8 cellular contexts compared by ENCODE assay signal in the genomic region with DNA sequence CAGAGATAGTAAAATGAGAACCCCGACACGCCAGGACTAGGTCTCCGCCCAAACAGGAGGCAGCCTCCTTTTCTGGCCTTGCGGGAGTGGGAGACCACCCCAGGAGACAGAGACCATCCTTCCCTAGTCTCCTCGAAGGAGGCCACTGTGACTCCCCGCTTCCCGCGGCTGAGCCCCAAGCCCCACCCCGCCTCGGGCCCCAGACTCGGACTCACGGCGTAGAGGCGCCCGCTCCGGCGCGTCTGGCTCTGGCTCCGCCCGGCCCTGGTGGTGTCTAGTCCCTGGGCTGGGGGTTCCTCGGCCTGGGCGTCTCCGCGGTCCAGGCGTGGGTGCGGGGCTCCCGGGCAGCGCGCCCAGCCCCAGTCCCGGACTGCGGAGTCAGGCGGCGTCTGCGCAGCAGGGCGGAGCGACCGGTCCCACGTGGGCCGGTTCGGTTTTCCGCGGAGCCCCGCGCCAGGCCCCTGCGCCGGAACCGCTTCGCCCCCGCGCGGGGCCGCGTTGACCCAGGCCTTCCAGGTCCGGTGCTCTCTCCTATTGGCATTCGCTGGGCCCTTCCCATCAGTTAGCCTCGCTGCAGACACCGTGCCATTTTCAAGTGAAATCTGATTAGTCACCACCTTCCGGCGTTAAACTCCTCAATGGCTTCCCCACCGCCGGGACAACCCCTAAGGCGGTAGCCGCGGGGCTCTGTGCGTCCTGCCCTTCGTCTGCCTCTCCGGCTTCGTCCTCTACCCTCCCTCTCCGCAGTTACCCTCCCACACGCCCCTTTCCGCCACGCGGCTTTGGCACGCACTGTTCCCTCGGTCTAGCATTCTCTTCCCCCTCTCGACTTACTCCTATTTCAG. TPM values are rescaled to one million over a fixed set of nuclear protein-coding genes. Genes with fewer than 3 reads are reported as not detected.
DNase-seq lines count a peak whose midpoint lies in the region; ATAC-seq and TF ChIP-seq lines count a peak whose summit lies in the region.

A gene with protein sequence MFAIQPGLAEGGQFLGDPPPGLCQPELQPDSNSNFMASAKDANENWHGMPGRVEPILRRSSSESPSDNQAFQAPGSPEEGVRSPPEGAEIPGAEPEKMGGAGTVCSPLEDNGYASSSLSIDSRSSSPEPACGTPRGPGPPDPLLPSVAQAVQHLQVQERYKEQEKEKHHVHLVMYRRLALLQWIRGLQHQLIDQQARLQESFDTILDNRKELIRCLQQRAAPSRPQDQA (minus strand): TSS at position 393 of the 845 bp plus-strand sequence. CDS start 2,563 bp downstream, outside the sequence.

- peaks cover 20% of the 10 kb centered on the region for H3K4me1 Mint-ChIP-seq in GM23338
- H3K4me1 Mint-ChIP-seq in activated CD4-positive, alpha-beta T cell treated with anti-CD3 and anti-CD28 coated beads for 36 hours = peaks cover 31% of the 10 kb centered on the region

- H3K4me3 ChIP-seq in DOHH2 (ENCODE audit: low read length) = peak within 1 kb of the TSS; percentile 79
- H3K4me3 ChIP-seq in GM23338 = peak within 1 kb of the TSS; percentile 63
- H3K4me3 ChIP-seq in kidney epithelial cell (ENCODE audit: low read depth, low read length) = peak within 1 kb of the TSS; percentile 50

- H3K4me1 ChIP-seq in DOHH2 (ENCODE audit: control insufficient read depth, low read length) (peaks cover 14% of the 10 kb centered on the region), GM23338 (ENCODE audit: insufficient read depth) (peaks cover 4% of the 10 kb centered on the region)

- peak within 1 kb of the TSS; percentile 83 for H3K27ac Mint-ChIP-seq in GM23338
- H3K27ac Mint-ChIP-seq in activated CD4-positive, alpha-beta T cell treated with anti-CD3 and anti-CD28 coated beads for 36 hours = peak within 1 kb of the TSS; percentile 75

- POLR2A ChIA-PET in activated CD4-positive, alpha-beta T cell treated with anti-CD3 and anti-CD28 coated beads for 36 hours (lab: Charles Lee) = interaction anchor here (1.6 kb wide), 1 partner anchor 51 kb away, joined by 4 read pairs; a partner anchor contains a TSS

- H3K36me3 Mint-ChIP-seq in GM23338 (ENCODE audit: low read depth) = peaks cover 9% of the 10 kb centered on the region
- H3K36me3 Mint-ChIP-seq in activated CD4-positive, alpha-beta T cell treated with anti-CD3 and anti-CD28 coated beads for 36 hours (ENCODE audit: low read depth) = peaks cover 10% of the 10 kb centered on the region

- TF ChIP-seq CTCF in DOHH2 (IDR thresholded peaks at IDR 0.05; ENCODE audit: low read depth, low read length, poor library complexity, severe bottlenecking) (no peak), GM23338 (conservative IDR thresholded peaks at IDR 0.05; ENCODE audit: low read depth in 2 of 2) (no peak), kidney epithelial cell (IDR thresholded peaks at IDR 0.05; ENCODE audit: insufficient read depth, low read length, poor library complexity, severe bottlenecking) (no peak)

- peaks cover 11% of the 10 kb centered on the region for H3K27me3 Mint-ChIP-seq in GM23338 (ENCODE audit: insufficient read depth, low read depth, poor library complexity)
- no peaks in the 10 kb centered on the region for H3K27me3 Mint-ChIP-seq in activated CD4-positive, alpha-beta T cell treated with anti-CD3 and anti-CD28 coated beads for 36 hours

- H3K9me3 ChIP-seq in DOHH2 (ENCODE audit: control insufficient read depth, insufficient read depth, low read length) = no peaks in the 10 kb centered on the region

- H3K9me2 ChIP-seq in DOHH2 (replicated peaks; ENCODE audit: control insufficient read depth, low read length) (no peaks in the 10 kb centered on the region), GM23338 (ENCODE audit: insufficient read depth) (no peaks in the 10 kb centered on the region)

- peak within 1 kb of the TSS; percentile 85 for H3K4me2 ChIP-seq in DOHH2 (ENCODE audit: low read length)
- peak within 1 kb of the TSS; percentile 82 for H3K4me2 ChIP-seq in GM23338

- CTCF ChIA-PET in activated CD4-positive, alpha-beta T cell treated with anti-CD3 and anti-CD28 coated beads for 36 hours (lab: Charles Lee) = interaction anchor here (1.0 to 2.0 kb wide), 4 partner anchors 54 to 142 kb away, joined by 3 to 5 read pairs (median 4); no protein-coding TSS in a partner anchor

- no peaks in the 10 kb centered on the region for H3K9me3 Mint-ChIP-seq in GM23338
- H3K9me3 Mint-ChIP-seq in activated CD4-positive, alpha-beta T cell treated with anti-CD3 and anti-CD28 coated beads for 36 hours (ENCODE audit: low read depth) = no peaks in the 10 kb centered on the region

- H4K20me1 ChIP-seq in DOHH2 (ENCODE audit: control insufficient read depth, insufficient read depth, low read depth, low read length) = no peaks in the 10 kb centered on the region
- H4K20me1 ChIP-seq in GM23338 (replicated peaks; ENCODE audit: insufficient read depth) = peaks cover 3% of the 10 kb centered on the region; the same call in 1 of the 2 replicates

- DNase-seq in GM23338 (ENCODE audit: low spot score) (peak; percentile 81), NCI-H2029 (lab: John Stamatoyannopoulos, UW) (peak; percentile 23), cerebellum (ENCODE audit: low spot score) (peak; percentile 68), kidney epithelial cell (ENCODE audit: low read depth) (no peak), cerebellar nuclear complex (lab: John Stamatoyannopoulos, UW) (no peak)
- peak; percentile 89 for DNase-seq in activated CD4-positive, alpha-beta T cell treated with anti-CD3 and anti-CD28 coated beads for 36 hours
- DNase-seq in stimulated activated CD4-positive, alpha-beta T cell treated with anti-CD3 and anti-CD28 coated beads, Interleukin-1b, Interleukin-23, amount 100 ng/mL, for 1 hour (ENCODE audit: low read depth in 2 of 2) = peak; percentile 21 to 60

- peaks cover 17% of the 10 kb centered on the region for H3K36me3 ChIP-seq in DOHH2 (ENCODE audit: control insufficient read depth, low read length)
- no peaks in the 10 kb centered on the region for H3K36me3 ChIP-seq in GM23338 (ENCODE audit: insufficient read depth)
- H3K36me3 ChIP-seq in kidney epithelial cell (ENCODE audit: control insufficient read depth, insufficient read depth, low read length) = peaks cover 1% of the 10 kb centered on the region

- peak; percentile 79 for ATAC-seq in GM23338
- ATAC-seq in activated CD4-positive, alpha-beta T cell treated with anti-CD3 and anti-CD28 coated beads for 36 hours = peak; percentile 86

- H3K27me3 ChIP-seq in DOHH2 (ENCODE audit: control insufficient read depth, low read length) = no peaks in the 10 kb centered on the region
- 0 out of 2 replicates have a peak, but pooled peaks cover 4% of the 10 kb centered on the region for H3K27me3 ChIP-seq in GM23338 (ENCODE audit: insufficient read depth)
- no peaks in the 10 kb centered on the region for H3K27me3 ChIP-seq in kidney epithelial cell (ENCODE audit: control insufficient read depth, insufficient read depth, low read length)

- peak within 1 kb of the TSS; percentile 99 for H2AFZ ChIP-seq in GM23338

- H3K27ac ChIP-seq in DOHH2 (ENCODE audit: low read depth, low read length) (no peak within 1 kb of the TSS), GM23338 (ENCODE audit: low read depth) (0 out of 2 replicates have a peak within 1 kb of the TSS, but pooled peaks have one; percentile 39)

- peak within 1 kb of the TSS; percentile 81 for H3K4me3 Mint-ChIP-seq in GM23338
- peak within 1 kb of the TSS; percentile 78 for H3K4me3 Mint-ChIP-seq in activated CD4-positive, alpha-beta T cell treated with anti-CD3 and anti-CD28 coated beads for 36 hours

- H3K79me2 ChIP-seq in DOHH2 (ENCODE audit: control insufficient read depth, low read length) (0 out of 2 replicates have a peak, but pooled peaks cover 2% of the 10 kb centered on the region), GM23338 (replicated peaks; ENCODE audit: insufficient read depth) (no peaks in the 10 kb centered on the region)

- intact Hi-C loops in activated CD4-positive, alpha-beta T cell treated with anti-CD3 and anti-CD28 coated beads for 36 hours (cut with DNase I, micrococcal nuclease) = loop anchor here (1.0 to 5.0 kb wide), 10 partner anchors 51 to 851 kb away; a partner anchor contains a TSS

- peaks cover 9% of the 10 kb centered on the region for H3F3A ChIP-seq in DOHH2 (ENCODE audit: control insufficient read depth, insufficient read depth)
- H3F3A ChIP-seq in GM23338 (replicated peaks; ENCODE audit: low read depth) = peaks cover 12% of the 10 kb centered on the region; the same call in 1 of the 2 replicates

TF ChIP-seq in GM23338, 12 proteins besides CTCF, POLR2A, EP300 and RAD21:
- TF ChIP-seq, protein P1, sequence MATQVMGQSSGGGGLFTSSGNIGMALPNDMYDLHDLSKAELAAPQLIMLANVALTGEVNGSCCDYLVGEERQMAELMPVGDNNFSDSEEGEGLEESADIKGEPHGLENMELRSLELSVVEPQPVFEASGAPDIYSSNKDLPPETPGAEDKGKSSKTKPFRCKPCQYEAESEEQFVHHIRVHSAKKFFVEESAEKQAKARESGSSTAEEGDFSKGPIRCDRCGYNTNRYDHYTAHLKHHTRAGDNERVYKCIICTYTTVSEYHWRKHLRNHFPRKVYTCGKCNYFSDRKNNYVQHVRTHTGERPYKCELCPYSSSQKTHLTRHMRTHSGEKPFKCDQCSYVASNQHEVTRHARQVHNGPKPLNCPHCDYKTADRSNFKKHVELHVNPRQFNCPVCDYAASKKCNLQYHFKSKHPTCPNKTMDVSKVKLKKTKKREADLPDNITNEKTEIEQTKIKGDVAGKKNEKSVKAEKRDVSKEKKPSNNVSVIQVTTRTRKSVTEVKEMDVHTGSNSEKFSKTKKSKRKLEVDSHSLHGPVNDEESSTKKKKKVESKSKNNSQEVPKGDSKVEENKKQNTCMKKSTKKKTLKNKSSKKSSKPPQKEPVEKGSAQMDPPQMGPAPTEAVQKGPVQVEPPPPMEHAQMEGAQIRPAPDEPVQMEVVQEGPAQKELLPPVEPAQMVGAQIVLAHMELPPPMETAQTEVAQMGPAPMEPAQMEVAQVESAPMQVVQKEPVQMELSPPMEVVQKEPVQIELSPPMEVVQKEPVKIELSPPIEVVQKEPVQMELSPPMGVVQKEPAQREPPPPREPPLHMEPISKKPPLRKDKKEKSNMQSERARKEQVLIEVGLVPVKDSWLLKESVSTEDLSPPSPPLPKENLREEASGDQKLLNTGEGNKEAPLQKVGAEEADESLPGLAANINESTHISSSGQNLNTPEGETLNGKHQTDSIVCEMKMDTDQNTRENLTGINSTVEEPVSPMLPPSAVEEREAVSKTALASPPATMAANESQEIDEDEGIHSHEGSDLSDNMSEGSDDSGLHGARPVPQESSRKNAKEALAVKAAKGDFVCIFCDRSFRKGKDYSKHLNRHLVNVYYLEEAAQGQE (IDR thresholded peaks at IDR 0.05; ENCODE audit: unreplicated experiment) = no peak
- TF ChIP-seq POLR2AphosphoS5 (IDR thresholded peaks at IDR 0.05; ENCODE audit: low read depth) = peak; percentile 40; the same call in 1 of the 2 replicates
- no peak for TF ChIP-seq NANOG (IDR thresholded peaks at IDR 0.05; ENCODE audit: borderline replicate concordance)
- TF ChIP-seq EZH2phosphoT487 (IDR thresholded peaks at IDR 0.05; ENCODE audit: unreplicated experiment) = no peak

RNA-seq across cellular contexts. Expression of the gene that starts here (rescaled TPM):
- 13.9 and 21.5 TPM in 2 replicates for total RNA-seq in GM23338 (2014; rRNA removed; shearing (Covaris generic))
- polyA plus RNA-seq in GM23338 (2016; fragmentation: Nextera tagmentation; extraction: Ambion mirVana) = 4.0 and 4.7 TPM in 2 replicates
- total RNA-seq in activated CD4-positive, alpha-beta T cell treated with anti-CD3 and anti-CD28 coated beads for 36 hours = 10 to 100 TPM in 1 of 2 experiments, 1 to 10 TPM in 1; 7.4 to 10.9 TPM
- total RNA-seq in cerebellum (26.9 TPM), kidney epithelial cell (6.0 and 9.2 TPM in 2 replicates)

Comparison
In these comparisons a context has a peak if more than half of its experiments do, and no peak if none do; other contexts are left out.
1. DNase-seq: peak in GM23338 (single experiment), NCI-H2029 (single experiment), activated CD4-positive, alpha-beta T cell treated with anti-CD3 and anti-CD28 coated beads for 36 hours (single experiment), cerebellum (single experiment) and stimulated activated CD4-positive, alpha-beta T cell treated with anti-CD3 and anti-CD28 coated beads, Interleukin-1b, Interleukin-23, amount 100 ng/mL, for 1 hour (2 of 2); none in kidney epithelial cell (single experiment) and cerebellar nuclear complex (0 of 2).
2. Peak in every context shown above with its lines, with median percentiles within 50 percentile points of each other: H3K4me3 ChIP-seq.